ENCODE assay signal across 19 cellular contexts in genomic region chr17:56451629-56452028, GRCh38.
A peak's percentile ranks its signal among the peaks of the same experiment; 100 is the strongest.
DNase-seq lines count a peak whose midpoint lies in the region; ATAC-seq, FAIRE-seq and TF ChIP-seq lines count a peak whose summit lies in the region.
"Had no signal": no experiment of that assay in that cellular context is flagged by ENCODE, and none has a peak within 500 bp of the region (broad histone marks: within the 10 kb centered on the region; RNA-seq: fewer than 3 reads in every experiment).

No MANE protein-coding gene starts in this region.

- no peak overlapping the region for H3K4me2 ChIP-seq in PC-3 (ENCODE audit: low read length)
- no peak overlapping the region for H3K4me2 ChIP-seq in endothelial cell of umbilical vein (ENCODE audit: insufficient read depth, low read length)
- H3K4me2 ChIP-seq: BLaER1 had no signal

- no peaks in the 10 kb centered on the region for H3K9me3 Mint-ChIP-seq in activated naive CD4-positive, alpha-beta T cell treated with anti-CD3 and anti-CD28 coated beads, Interleukin-2, amount 10 ng/mL, durations not matched to agents 7 days and 5 days

- no peaks in the 10 kb centered on the region for H3K9me3 ChIP-seq in PC-3 (ENCODE audit: low read length)
- H3K9me3 ChIP-seq in endothelial cell of umbilical vein (replicated peaks; ENCODE audit: control insufficient read depth, insufficient read depth, low read length), result no peaks in the 10 kb centered on the region
- H3K9me3 ChIP-seq: BLaER1, Caco-2, HAP-1 had no signal

- peaks cover 42% of the 10 kb centered on the region for H3K27me3 ChIP-seq in PC-3 (ENCODE audit: low read length)
- no peaks in the 10 kb centered on the region for H3K27me3 ChIP-seq in endothelial cell of umbilical vein (ENCODE audit: control insufficient read depth in 2 of 2, insufficient read depth in 2 of 2, low read length in 2 of 2)
- H3K27me3 ChIP-seq: BLaER1 had no signal

- POLR2A ChIA-PET in PC-3 (lab: Charles Lee; ENCODE audit: unreplicated experiment) (no interaction called here), endothelial cell of umbilical vein (lab: Charles Lee) (no interaction called here)

- CTCF ChIA-PET in PC-3 (lab: Charles Lee) (no interaction called here), endothelial cell of umbilical vein (lab: Charles Lee) (no interaction called here)
- CTCF ChIA-PET in activated naive CD4-positive, alpha-beta T cell treated with anti-CD3 and anti-CD28 coated beads, Interleukin-2, amount 10 ng/mL, durations not matched to agents 7 days and 5 days (lab: Charles Lee), result no interaction called here

- no peaks in the 10 kb centered on the region for H3F3A ChIP-seq in PC-3 (ENCODE audit: low read length, unreplicated experiment)

- H3K27me3 Mint-ChIP-seq in activated naive CD4-positive, alpha-beta T cell treated with anti-CD3 and anti-CD28 coated beads, Interleukin-2, amount 10 ng/mL, durations not matched to agents 7 days and 5 days, result peaks cover 12% of the 10 kb centered on the region
- H3K27me3 Mint-ChIP-seq: IgD-negative memory B cell had no signal

- FAIRE-seq in endothelial cell of umbilical vein (lab: Jason Lieb, UNC), result no peak
- FAIRE-seq: GM18507, H1 had no signal

- H3K4me1 Mint-ChIP-seq in activated naive CD4-positive, alpha-beta T cell treated with anti-CD3 and anti-CD28 coated beads, Interleukin-2, amount 10 ng/mL, durations not matched to agents 7 days and 5 days, result no peaks in the 10 kb centered on the region
- H3K4me1 Mint-ChIP-seq: CD8-positive, alpha-beta memory T cell; IgD-negative memory B cell had no signal

- H3K9ac ChIP-seq in PC-3 (ENCODE audit: low read length) (no peak overlapping the region), endothelial cell of umbilical vein (replicated peaks; ENCODE audit: extremely low read depth, insufficient read depth, low read length) (no peak overlapping the region)
- H3K9ac ChIP-seq: BLaER1 had no signal

- H3K4me1 ChIP-seq in PC-3 (ENCODE audit: insufficient read depth, low read length), result no peaks in the 10 kb centered on the region
- H3K4me1 ChIP-seq in endothelial cell of umbilical vein (ENCODE audit: control insufficient read depth, extremely low read depth, insufficient read depth, low read length), result no peaks in the 10 kb centered on the region
- H3K4me1 ChIP-seq: BLaER1, Caco-2, HAP-1 had no signal

- TF ChIP-seq CTCF in PC-3 (conservative IDR thresholded peaks at IDR 0.05; ENCODE audit: low read depth, low read length) (no peak), endothelial cell of umbilical vein (IDR thresholded peaks at IDR 0.05; ENCODE audit: extremely low read depth in 1 of 2, insufficient read depth in 1 of 2, low read depth in 1 of 2, low read length in 2 of 2) (no peak)

- H3K36me3 Mint-ChIP-seq in activated naive CD4-positive, alpha-beta T cell treated with anti-CD3 and anti-CD28 coated beads, Interleukin-2, amount 10 ng/mL, durations not matched to agents 7 days and 5 days, result no peaks in the 10 kb centered on the region
- H3K36me3 Mint-ChIP-seq: CD8-positive, alpha-beta memory T cell; IgD-negative memory B cell had no signal

- H2AFZ ChIP-seq in PC-3 (ENCODE audit: low read length) (no peak overlapping the region), endothelial cell of umbilical vein (ENCODE audit: low read depth, low read length) (no peak overlapping the region)

- no peaks in the 10 kb centered on the region for H3K9me1 ChIP-seq in endothelial cell of umbilical vein (replicated peaks; ENCODE audit: control insufficient read depth, extremely low read depth, insufficient read depth, low read length)

- no peak overlapping the region for H3K4me3 Mint-ChIP-seq in activated naive CD4-positive, alpha-beta T cell treated with anti-CD3 and anti-CD28 coated beads, Interleukin-2, amount 10 ng/mL, durations not matched to agents 7 days and 5 days
- H3K4me3 Mint-ChIP-seq: CD8-positive, alpha-beta memory T cell; IgD-negative memory B cell had no signal

- H3K27ac ChIP-seq in PC-3 (ENCODE audit: low read length), result no peak overlapping the region
- H3K27ac ChIP-seq in endothelial cell of umbilical vein (ENCODE audit: insufficient read depth, low read depth, low read length), result no peak overlapping the region
- H3K27ac ChIP-seq: BLaER1 had no signal

- H3K79me2 ChIP-seq in PC-3 (ENCODE audit: low read length) (no peaks in the 10 kb centered on the region), endothelial cell of umbilical vein (ENCODE audit: control insufficient read depth, insufficient read depth, low read length) (no peaks in the 10 kb centered on the region)

- H3K9me2 ChIP-seq in PC-3 (replicated peaks; ENCODE audit: low read length), result no peaks in the 10 kb centered on the region

- TF ChIP-seq POLR2A in endothelial cell of umbilical vein (IDR thresholded peaks at IDR 0.05; ENCODE audit: low read depth, low read length), result no peak

- peak; percentile 37; the same call in 1 of the 2 replicates for ATAC-seq in PC-3
- no peak for ATAC-seq in GM21447 (IDR thresholded peaks at IDR 0.05; ENCODE audit: unreplicated experiment)
- no peak for ATAC-seq in GM21576 (IDR thresholded peaks at IDR 0.05; ENCODE audit: unreplicated experiment)
- ATAC-seq: GM12878 had no signal

- intact Hi-C loops in PC-3 (cut with micrococcal nuclease) (no loop called here), endothelial cell of umbilical vein (cut with micrococcal nuclease) (no loop called here)

- DNase-seq in EH (ENCODE audit: low read depth) (peak; percentile 30), HCEC 1CT (peak; percentile 42), PC-3 (peak; percentile 53), endothelial cell of umbilical vein (ENCODE audit: low read depth, low spot score) (no peak), putamen (ENCODE audit: low spot score) (no peak)
- DNase-seq in activated naive CD4-positive, alpha-beta T cell treated with anti-CD3 and anti-CD28 coated beads, Interleukin-2, amount 10 ng/mL, durations not matched to agents 7 days and 5 days, result no peak
- DNase-seq: 8988T; AML-193; Caco-2; CD8-positive, alpha-beta memory T cell; DND-41 had no signal

- H4K20me1 ChIP-seq in PC-3 (ENCODE audit: low read length) (no peaks in the 10 kb centered on the region), endothelial cell of umbilical vein (replicated peaks; ENCODE audit: control insufficient read depth, extremely low read depth, insufficient read depth, low read length) (no peaks in the 10 kb centered on the region)
- H4K20me1 ChIP-seq: BLaER1 had no signal

- H3K4me3 ChIP-seq in PC-3 (ENCODE audit: low read length) (no peak overlapping the region), endothelial cell of umbilical vein (replicated peaks in 1 of 3; ENCODE audit: insufficient read depth in 1 of 3, low read depth in 1 of 3, low read length in 3 of 3) (no peak overlapping the region)
- H3K4me3 ChIP-seq: BLaER1, GM12878, HAP-1 had no signal

- dilution Hi-C loops in endothelial cell of umbilical vein (cut with MboI; ENCODE audit: extremely low pct_ligation_motif_present, low sequenced_read_pairs), result no loop called here

- no peaks in the 10 kb centered on the region for H3K36me3 ChIP-seq in PC-3 (ENCODE audit: low read depth, low read length)
- H3K36me3 ChIP-seq in endothelial cell of umbilical vein (ENCODE audit: control insufficient read depth in 2 of 2, extremely low read depth in 1 of 2, insufficient read depth in 2 of 2, low read length in 2 of 2), result no peaks in the 10 kb centered on the region
- H3K36me3 ChIP-seq: BLaER1, HAP-1 had no signal

- H3K27ac Mint-ChIP-seq in activated naive CD4-positive, alpha-beta T cell treated with anti-CD3 and anti-CD28 coated beads, Interleukin-2, amount 10 ng/mL, durations not matched to agents 7 days and 5 days, result no peak overlapping the region
- H3K27ac Mint-ChIP-seq: IgD-negative memory B cell had no signal

- no TSS peak for BruUV-seq in PC-3 (replicated peaks; lab: Mats Ljungman, UMichigan)
- no TSS peak for BruUV-seq in endothelial cell of umbilical vein (replicated peaks; lab: Mats Ljungman, UMichigan)

TF ChIP-seq in endothelial cell of umbilical vein, 7 proteins besides CTCF, POLR2A, EP300 and RAD21:
- TF ChIP-seq FOS (IDR thresholded peaks at IDR 0.05; ENCODE audit: borderline replicate concordance, insufficient read depth, low read length) (peak; percentile 82), JUN (IDR thresholded peaks at IDR 0.05; ENCODE audit: borderline replicate concordance, insufficient read depth, insufficient read length, low read depth) (no peak)

Comparison
In these comparisons a context has a peak if more than half of its experiments do, and no peak if none do; other contexts are left out.
1. DNase-seq: peak in EH (single experiment), HCEC 1CT (single experiment) and PC-3 (single experiment); none in endothelial cell of umbilical vein (single experiment), activated naive CD4-positive, alpha-beta T cell treated with anti-CD3 and anti-CD28 coated beads, Interleukin-2, amount 10 ng/mL, durations not matched to agents 7 days and 5 days (single experiment) and putamen (single experiment).